ENCODE assay signal across 12 cellular contexts in the genomic region with DNA sequence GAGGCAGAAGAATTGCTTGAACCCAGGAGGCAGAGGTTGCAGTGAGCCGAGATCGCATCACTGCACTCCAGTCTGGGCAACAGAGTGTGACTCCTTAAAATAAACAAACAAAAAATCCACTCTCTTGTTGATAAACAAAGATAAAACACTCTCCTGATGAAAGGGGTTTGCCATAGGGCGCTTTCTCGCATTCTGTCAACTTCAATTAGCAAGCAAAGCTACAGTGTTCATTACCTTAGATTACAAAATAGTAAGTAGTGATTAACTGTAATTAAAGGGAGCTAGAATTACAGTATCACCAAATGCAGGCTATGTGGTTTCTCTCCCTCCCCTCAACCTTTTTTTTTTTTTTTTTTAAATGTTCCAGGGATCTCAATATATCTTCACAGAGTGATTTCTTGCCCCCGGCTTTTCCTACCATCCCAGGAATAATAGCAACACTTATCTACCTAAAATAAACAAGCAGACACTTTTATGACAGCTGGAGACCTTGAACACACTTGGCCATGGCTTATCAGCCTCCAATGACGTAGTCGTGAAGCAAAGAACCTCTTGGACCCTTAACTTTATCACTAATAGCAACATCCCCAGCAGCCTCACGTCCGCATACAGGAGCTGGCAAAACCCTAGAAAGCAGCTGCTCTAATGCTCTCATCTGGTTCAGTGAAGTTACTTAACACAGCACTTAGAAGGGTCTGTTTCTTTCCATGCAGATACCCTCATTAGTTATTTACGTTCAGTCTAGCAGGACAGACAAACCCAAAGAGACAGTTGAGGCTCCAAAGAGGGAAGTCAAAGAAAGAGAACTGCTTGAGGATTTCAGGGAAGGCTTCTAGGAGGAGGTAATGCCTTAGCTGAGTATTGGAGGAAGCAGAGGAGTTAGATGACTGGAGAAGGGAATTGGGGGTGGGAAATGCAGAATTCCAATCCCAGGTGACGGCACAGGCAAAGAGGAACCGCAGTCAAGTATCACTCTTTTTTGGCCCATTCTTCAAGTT. TPM values are rescaled to one million over a fixed set of nuclear protein-coding genes. Genes with fewer than 3 reads are reported as not detected.
DNase-seq lines count a peak whose midpoint lies in the region; ATAC-seq and TF ChIP-seq lines count a peak whose summit lies in the region.
"Had no signal": no experiment of that assay in that cellular context is flagged by ENCODE, and none has a peak within 500 bp of the region (broad histone marks: within the 10 kb centered on the region; RNA-seq: fewer than 3 reads in every experiment).

No MANE protein-coding gene starts in this region.

- 94 to 95% methylated on average over 12 of the region's 12 CpGs for WGBS in GM23248 (ENCODE audit: low coverage in 1 of 2, low lambda C conversion rate in 2 of 2, missing lambda C conversion rate in 2 of 2), 2 experiments

- TF ChIP-seq CTCF in C4-2B (conservative IDR thresholded peaks at IDR 0.05): no peak
- TF ChIP-seq CTCF in choroid plexus epithelial cell (conservative IDR thresholded peaks at IDR 0.05; ENCODE audit: low read depth, low read length): no peak
- TF ChIP-seq CTCF in foreskin fibroblast (IDR thresholded peaks at IDR 0.05; ENCODE audit: low read depth, low read length): no peak

- H2AFZ ChIP-seq in GM23248: no peak overlapping the region

- H3F3A ChIP-seq in GM23248 (ENCODE audit: insufficient read depth): no peaks in the 10 kb centered on the region

- no peaks in the 10 kb centered on the region for H3K4me1 ChIP-seq in GM23248 (ENCODE audit: insufficient read depth)

- H3K36me3 Mint-ChIP-seq in memory B cell: peaks cover 25% of the 10 kb centered on the region

- H3K27me3 ChIP-seq in GM23248 (replicated peaks; ENCODE audit: insufficient read depth): no peaks in the 10 kb centered on the region

- H3K27me3 Mint-ChIP-seq in memory B cell: no peaks in the 10 kb centered on the region
- H3K27me3 Mint-ChIP-seq: CD4-positive, alpha-beta T cell had no signal

- H3K4me3 Mint-ChIP-seq in memory B cell: no peak overlapping the region
- H3K4me3 Mint-ChIP-seq: activated T-cell treated with anti-CD3 and anti-CD28 coated beads, Interleukin-2, amount 50 U/mL, for 72 hours; CD4-positive, alpha-beta T cell had no signal

- no peaks in the 10 kb centered on the region for H3K9me3 Mint-ChIP-seq in memory B cell
- H3K9me3 Mint-ChIP-seq: activated T-cell treated with anti-CD3 and anti-CD28 coated beads, Interleukin-2, amount 50 U/mL, for 72 hours; CD4-positive, alpha-beta T cell had no signal

- no peak overlapping the region for H3K4me3 ChIP-seq in choroid plexus epithelial cell (ENCODE audit: low read depth, low read length)
- no peak overlapping the region for H3K4me3 ChIP-seq in GM23248
- H3K4me3 ChIP-seq in foreskin fibroblast (ENCODE audit: low read depth in 1 of 2, low read length in 2 of 2): no peak overlapping the region

- peak overlapping the region; percentile 74 for H3K27ac Mint-ChIP-seq in memory B cell
- H3K27ac Mint-ChIP-seq: activated T-cell treated with anti-CD3 and anti-CD28 coated beads, Interleukin-2, amount 50 U/mL, for 72 hours; CD4-positive, alpha-beta T cell had no signal

- no peaks in the 10 kb centered on the region for H4K20me1 ChIP-seq in GM23248 (ENCODE audit: insufficient read depth)

- no peaks in the 10 kb centered on the region for H3K9me2 ChIP-seq in GM23248 (ENCODE audit: insufficient read depth)

- H3K9ac ChIP-seq in GM23248: no peak overlapping the region

- H3K9me3 ChIP-seq in GM23248 (ENCODE audit: low read depth): no peaks in the 10 kb centered on the region

- ATAC-seq in memory B cell (ENCODE audit: low read depth) (no peak), GM18520 (IDR thresholded peaks at IDR 0.05; ENCODE audit: unreplicated experiment) (no peak)
- ATAC-seq: activated T-cell treated with anti-CD3 and anti-CD28 coated beads, Interleukin-2, amount 50 U/mL, for 72 hours had no signal

- peaks cover 14% of the 10 kb centered on the region for H3K4me1 Mint-ChIP-seq in memory B cell

- H3K27ac ChIP-seq in C4-2B (peak overlapping the region; percentile 36), GM23248 (no peak overlapping the region)

- no peaks in the 10 kb centered on the region for H3K36me3 ChIP-seq in GM23248 (ENCODE audit: low read depth)

- in situ Hi-C loops in GM23248 (cut with MboI): no loop called here

- DNase-seq in LoVo (ENCODE audit: low spot score) (peak; percentile 66), choroid plexus epithelial cell (ENCODE audit: low read depth) (peak; percentile 64), memory B cell (ENCODE audit: low spot score in 2 of 2) (no peak), GM23248 (no peak), foreskin fibroblast (no peak)
- DNase-seq in stimulated activated CD4-positive, alpha-beta T cell treated with anti-CD3 and anti-CD28 coated beads, Interleukin-4, amount 100 ng/mL, for 1 hour: no peak
- DNase-seq: activated T-cell treated with anti-CD3 and anti-CD28 coated beads, Interleukin-2, amount 50 U/mL, for 72 hours; CD4-positive, alpha-beta T cell; central memory CD4-positive, alpha-beta T cell; posterior cingulate gyrus had no signal

- H3K79me2 ChIP-seq in GM23248 (ENCODE audit: insufficient read depth): no peaks in the 10 kb centered on the region

- no peak overlapping the region for H3K4me2 ChIP-seq in GM23248 (ENCODE audit: unreplicated experiment)

RNA-seq across cellular contexts. Expression of a gene that starts 37.9 kb away (rescaled TPM):
- total RNA-seq in GM23248 (2014; rRNA removed; shearing (Covaris generic)): 4.2 and 4.3 TPM in 2 replicates
- polyA plus RNA-seq in GM23248 (2016; fragmentation: Nextera tagmentation; extraction: Ambion mirVana): 2.9 and 3.0 TPM in 2 replicates

Comparison
In these comparisons a context has a peak if more than half of its experiments do, and no peak if none do; other contexts are left out.
1. DNase-seq: peak in LoVo (single experiment) and choroid plexus epithelial cell (single experiment); none in memory B cell (0 of 2), stimulated activated CD4-positive, alpha-beta T cell treated with anti-CD3 and anti-CD28 coated beads, Interleukin-4, amount 100 ng/mL, for 1 hour (single experiment), GM23248 (single experiment) and foreskin fibroblast (0 of 2).